In genomic region chr5:159214486-159215271, GRCh38 we compare ENCODE assay signal across 1 cellular context.
TF ChIP-seq lines count a peak whose summit lies in the region.

No MANE protein-coding gene starts in this region.

TF ChIP-seq in K562, 482 proteins besides CTCF, POLR2A, EP300 and RAD21 (continued from another document):
- TF ChIP-seq MGA (IDR thresholded peaks at IDR 0.05), result no peak
- no peak for TF ChIP-seq SNRNP70 (optimal IDR thresholded peaks at IDR 0.05; ENCODE audit: low read depth, low read length)
- TF ChIP-seq DLX4 (CRISPR knock-in tag; IDR thresholded peaks at IDR 0.05), result no peak
- TF ChIP-seq CEBPB (tag; IDR thresholded peaks at IDR 0.05), result peak; percentile 46; the same call in 1 of the 2 replicates
- no peak for TF ChIP-seq BRF2 (IDR thresholded peaks at IDR 0.05; ENCODE audit: borderline replicate concordance, insufficient read depth, insufficient read length)
- 0 out of 2 replicates have a peak, but pooled peaks have one; percentile 23 for TF ChIP-seq ZNF766 (CRISPR knock-in tag; conservative IDR thresholded peaks at IDR 0.05)
- no peak for TF ChIP-seq BCOR (IDR thresholded peaks at IDR 0.05)
- TF ChIP-seq HDAC3 (IDR thresholded peaks at IDR 0.05; ENCODE audit: borderline replicate concordance, partially characterized antibody), result peak; percentile 16
- no peak for TF ChIP-seq ETV5 (CRISPR knock-in tag; IDR thresholded peaks at IDR 0.05; ENCODE audit: low read depth)
- peak; percentile 58; the same call in 1 of the 2 replicates for TF ChIP-seq ARID1B (IDR thresholded peaks at IDR 0.05)
- no peak for TF ChIP-seq GABPA (tag; conservative IDR thresholded peaks at IDR 0.05; ENCODE audit: low read depth)
- TF ChIP-seq PATZ1 (CRISPR knock-in tag; IDR thresholded peaks at IDR 0.05; ENCODE audit: borderline replicate concordance), result no peak
- TF ChIP-seq FOXA3 (CRISPR knock-in tag; conservative IDR thresholded peaks at IDR 0.05 in 1 of 2, IDR thresholded peaks at IDR 0.05 in 1 of 2), result no peak
- TF ChIP-seq RCOR1 (IDR thresholded peaks at IDR 0.05; ENCODE audit: borderline replicate concordance in 1 of 2, low read depth in 2 of 2, low read length in 2 of 2), result peak in 1 of 2 experiments; percentile 23; a peak in 1 of 4 replicates
- TF ChIP-seq TEAD4 (IDR thresholded peaks at IDR 0.05; ENCODE audit: low read length), result peak; percentile 54; the same call in 1 of the 2 replicates
- TF ChIP-seq TEAD4 (CRISPR knock-in tag; IDR thresholded peaks at IDR 0.05; ENCODE audit: borderline replicate concordance), result no peak
- no peak for TF ChIP-seq PTTG1 (tag; IDR thresholded peaks at IDR 0.05; ENCODE audit: low read depth)
- peak in 1 of 2 experiments; percentile 88; a peak in 2 of 4 replicates for TF ChIP-seq SRF (CRISPR knock-in tag; IDR thresholded peaks at IDR 0.05)
- TF ChIP-seq CBFA2T3 (IDR thresholded peaks at IDR 0.05), result peak; percentile 59
